In the genomic region with DNA sequence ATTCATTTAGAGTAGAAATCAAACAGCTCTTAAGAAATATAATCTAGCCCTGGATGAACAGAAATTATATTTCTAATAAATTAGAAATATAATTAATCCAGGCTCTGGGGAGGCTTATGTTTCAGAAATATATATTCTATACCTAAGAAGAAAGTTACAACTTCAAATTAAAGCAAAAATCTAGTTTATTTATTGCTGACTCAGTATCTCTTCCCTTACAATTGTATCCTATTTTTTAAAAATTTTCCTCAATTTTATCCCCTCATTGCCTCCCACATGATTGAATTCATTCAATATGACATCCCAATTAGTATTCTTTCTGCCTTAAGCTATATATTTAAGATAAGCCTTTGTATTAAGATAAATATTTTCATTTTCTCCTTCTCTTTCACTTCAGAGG, we compare ENCODE assay signal across 3 cellular contexts.
TF ChIP-seq lines count a peak whose summit lies in the region.

No MANE protein-coding gene starts in this region.

TF ChIP-seq in A549, 52 proteins besides CTCF, POLR2A, EP300 and RAD21:
- no peak for TF ChIP-seq RCOR1 (IDR thresholded peaks at IDR 0.05; ENCODE audit: low read depth, low read length)
- TF ChIP-seq PHF8 (IDR thresholded peaks at IDR 0.05; ENCODE audit: borderline replicate concordance, low read depth) = no peak
- TF ChIP-seq JUNB (IDR thresholded peaks at IDR 0.05) = no peak
- no peak for TF ChIP-seq SMC3 (IDR thresholded peaks at IDR 0.05)
- peak; percentile 58 for TF ChIP-seq MAFK (IDR thresholded peaks at IDR 0.05; ENCODE audit: partially characterized antibody)
- TF ChIP-seq, protein P1, sequence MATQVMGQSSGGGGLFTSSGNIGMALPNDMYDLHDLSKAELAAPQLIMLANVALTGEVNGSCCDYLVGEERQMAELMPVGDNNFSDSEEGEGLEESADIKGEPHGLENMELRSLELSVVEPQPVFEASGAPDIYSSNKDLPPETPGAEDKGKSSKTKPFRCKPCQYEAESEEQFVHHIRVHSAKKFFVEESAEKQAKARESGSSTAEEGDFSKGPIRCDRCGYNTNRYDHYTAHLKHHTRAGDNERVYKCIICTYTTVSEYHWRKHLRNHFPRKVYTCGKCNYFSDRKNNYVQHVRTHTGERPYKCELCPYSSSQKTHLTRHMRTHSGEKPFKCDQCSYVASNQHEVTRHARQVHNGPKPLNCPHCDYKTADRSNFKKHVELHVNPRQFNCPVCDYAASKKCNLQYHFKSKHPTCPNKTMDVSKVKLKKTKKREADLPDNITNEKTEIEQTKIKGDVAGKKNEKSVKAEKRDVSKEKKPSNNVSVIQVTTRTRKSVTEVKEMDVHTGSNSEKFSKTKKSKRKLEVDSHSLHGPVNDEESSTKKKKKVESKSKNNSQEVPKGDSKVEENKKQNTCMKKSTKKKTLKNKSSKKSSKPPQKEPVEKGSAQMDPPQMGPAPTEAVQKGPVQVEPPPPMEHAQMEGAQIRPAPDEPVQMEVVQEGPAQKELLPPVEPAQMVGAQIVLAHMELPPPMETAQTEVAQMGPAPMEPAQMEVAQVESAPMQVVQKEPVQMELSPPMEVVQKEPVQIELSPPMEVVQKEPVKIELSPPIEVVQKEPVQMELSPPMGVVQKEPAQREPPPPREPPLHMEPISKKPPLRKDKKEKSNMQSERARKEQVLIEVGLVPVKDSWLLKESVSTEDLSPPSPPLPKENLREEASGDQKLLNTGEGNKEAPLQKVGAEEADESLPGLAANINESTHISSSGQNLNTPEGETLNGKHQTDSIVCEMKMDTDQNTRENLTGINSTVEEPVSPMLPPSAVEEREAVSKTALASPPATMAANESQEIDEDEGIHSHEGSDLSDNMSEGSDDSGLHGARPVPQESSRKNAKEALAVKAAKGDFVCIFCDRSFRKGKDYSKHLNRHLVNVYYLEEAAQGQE (IDR thresholded peaks at IDR 0.05) = no peak
- no peak for TF ChIP-seq ZSCAN20 (CRISPR knock-in tag; IDR thresholded peaks at IDR 0.05)
TF ChIP-seq in A549: peak in this region for 1.

TF ChIP-seq in IMR-90, 13 proteins besides CTCF, POLR2A, EP300 and RAD21:
- TF ChIP-seq, protein P2, sequence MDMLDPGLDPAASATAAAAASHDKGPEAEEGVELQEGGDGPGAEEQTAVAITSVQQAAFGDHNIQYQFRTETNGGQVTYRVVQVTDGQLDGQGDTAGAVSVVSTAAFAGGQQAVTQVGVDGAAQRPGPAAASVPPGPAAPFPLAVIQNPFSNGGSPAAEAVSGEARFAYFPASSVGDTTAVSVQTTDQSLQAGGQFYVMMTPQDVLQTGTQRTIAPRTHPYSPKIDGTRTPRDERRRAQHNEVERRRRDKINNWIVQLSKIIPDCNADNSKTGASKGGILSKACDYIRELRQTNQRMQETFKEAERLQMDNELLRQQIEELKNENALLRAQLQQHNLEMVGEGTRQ (IDR thresholded peaks at IDR 0.05; ENCODE audit: low read depth, low read length) = no peak
- TF ChIP-seq RFX5 (IDR thresholded peaks at IDR 0.05; ENCODE audit: low read depth, low read length) (no peak), SMC3 (IDR thresholded peaks at IDR 0.05; ENCODE audit: low read depth, low read length) (no peak), MAFK (IDR thresholded peaks at IDR 0.05; ENCODE audit: low read depth, low read length) (peak; percentile 87), CEBPB (IDR thresholded peaks at IDR 0.05; ENCODE audit: low read depth, low read length) (no peak), MXI1 (IDR thresholded peaks at IDR 0.05; ENCODE audit: borderline replicate concordance, low read depth, low read length) (no peak), FOS (IDR thresholded peaks at IDR 0.05; ENCODE audit: low read depth, low read length) (no peak), NFE2L2 (IDR thresholded peaks at IDR 0.05; ENCODE audit: low read depth, low read length) (no peak)
- TF ChIP-seq, protein P3, sequence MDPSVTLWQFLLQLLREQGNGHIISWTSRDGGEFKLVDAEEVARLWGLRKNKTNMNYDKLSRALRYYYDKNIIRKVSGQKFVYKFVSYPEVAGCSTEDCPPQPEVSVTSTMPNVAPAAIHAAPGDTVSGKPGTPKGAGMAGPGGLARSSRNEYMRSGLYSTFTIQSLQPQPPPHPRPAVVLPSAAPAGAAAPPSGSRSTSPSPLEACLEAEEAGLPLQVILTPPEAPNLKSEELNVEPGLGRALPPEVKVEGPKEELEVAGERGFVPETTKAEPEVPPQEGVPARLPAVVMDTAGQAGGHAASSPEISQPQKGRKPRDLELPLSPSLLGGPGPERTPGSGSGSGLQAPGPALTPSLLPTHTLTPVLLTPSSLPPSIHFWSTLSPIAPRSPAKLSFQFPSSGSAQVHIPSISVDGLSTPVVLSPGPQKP (IDR thresholded peaks at IDR 0.05; ENCODE audit: borderline replicate concordance, low read depth, low read length) = no peak

TF ChIP-seq in H1, 55 proteins besides CTCF, POLR2A, EP300 and RAD21:
- TF ChIP-seq MAFK (IDR thresholded peaks at IDR 0.05; ENCODE audit: low read depth, low read length) (peak; percentile 50; the same call in 1 of the 2 replicates), RXRA (IDR thresholded peaks at IDR 0.05; ENCODE audit: insufficient read depth, low read depth, low read length) (no peak), CHD1 (IDR thresholded peaks at IDR 0.05; ENCODE audit: low read depth, low read length) (no peak)
